ENCODE assay signal across 2 cellular contexts in genomic region chr1:94821636-94822305, GRCh38.
TF ChIP-seq lines count a peak whose summit lies in the region.

No MANE protein-coding gene starts in this region.

TF ChIP-seq in SK-N-SH, 30 proteins besides CTCF, POLR2A, EP300 and RAD21 (continued from another document):
- TF ChIP-seq YY1 (IDR thresholded peaks at IDR 0.05; ENCODE audit: low read depth) (no peak), SMC3 (IDR thresholded peaks at IDR 0.05; ENCODE audit: low read depth, low read length) (no peak), CHD2 (IDR thresholded peaks at IDR 0.05; ENCODE audit: low read length, partially characterized antibody) (no peak), EZH2phosphoT487 (IDR thresholded peaks at IDR 0.05; ENCODE audit: borderline replicate concordance, low read depth) (no peak), GABPA (IDR thresholded peaks at IDR 0.05; ENCODE audit: low read depth) (no peak), ELF1 (IDR thresholded peaks at IDR 0.05) (no peak), USF1 (IDR thresholded peaks at IDR 0.05; ENCODE audit: borderline replicate concordance, low read depth) (no peak), JUND (IDR thresholded peaks at IDR 0.05) (no peak), MAX (IDR thresholded peaks at IDR 0.05; ENCODE audit: low read depth) (no peak)

TF ChIP-seq in SK-N-SH treated with all-trans-retinoic acid at 6 μM for 48 hours, 23 proteins besides CTCF, POLR2A, EP300 and RAD21 (continued from another document):
- TF ChIP-seq POU6F1 (CRISPR knock-in tag; IDR thresholded peaks at IDR 0.05; ENCODE audit: borderline replicate concordance, low read depth) (no peak), RARB (CRISPR knock-in tag; IDR thresholded peaks at IDR 0.05) (no peak), CREB5 (CRISPR knock-in tag; IDR thresholded peaks at IDR 0.05; ENCODE audit: low read depth) (no peak), ZFP3 (CRISPR knock-in tag; IDR thresholded peaks at IDR 0.05) (no peak), SNAI2 (CRISPR knock-in tag; IDR thresholded peaks at IDR 0.05) (no peak)
TF ChIP-seq in SK-N-SH treated with all-trans-retinoic acid at 6 μM for 48 hours: peak in this region for 0.
